23 cellular contexts compared by ENCODE assay signal in genomic region chr17:28573966-28574480, GRCh38. TPM values are rescaled to one million over a fixed set of nuclear protein-coding genes. Genes with fewer than 3 reads are reported as not detected.
DNase-seq lines count a peak whose midpoint lies in the region; ATAC-seq and TF ChIP-seq lines count a peak whose summit lies in the region.
"Had no signal": no experiment of that assay in that cellular context is flagged by ENCODE, and none has a peak within 500 bp of the region (broad histone marks: within the 10 kb centered on the region; RNA-seq: fewer than 3 reads in every experiment).

No MANE protein-coding gene starts in this region.

- intact Hi-C loops in dorsolateral prefrontal cortex (cut with DNase I): loop anchor here in 1 of 2 donors (10.0 kb wide), 1 partner anchor 219 kb away; the partner anchor contains the start of gene POLDIP2

- peak overlapping the region in 32 of 59 donors; percentile 1 to 73 (median 66) for H3K4me3 ChIP-seq in dorsolateral prefrontal cortex
- H3K4me3 ChIP-seq: K562, PC-9 had no signal

- H3K36me3 Mint-ChIP-seq in activated naive CD8-positive, alpha-beta T cell: no peaks in the 10 kb centered on the region
- H3K36me3 Mint-ChIP-seq in activated naive CD8-positive, alpha-beta T cell treated with anti-CD3 and anti-CD28 coated beads for 36 hours: peaks cover 29% of the 10 kb centered on the region
- peaks cover 78% of the 10 kb centered on the region for H3K36me3 Mint-ChIP-seq in activated T-helper 17 cell treated with anti-CD3 and anti-CD28 coated beads, Interleukin-2, amount 50 U/mL, for 72 hours (ENCODE audit: low read depth)

- H3K27ac ChIP-seq in dorsolateral prefrontal cortex (peak overlapping the region in 26 of 59 donors; percentile 8 to 94 (median 68)), temporal lobe (ENCODE audit: low read depth, low read length) (peak overlapping the region; percentile 33)
- H3K27ac ChIP-seq: PC-9, RWPE1 had no signal

- no peak for ATAC-seq in activated T-helper 17 cell treated with anti-CD3 and anti-CD28 coated beads, Interleukin-2, amount 50 U/mL, for 72 hours (replicated peaks)
- ATAC-seq: K562 had no signal

- no peaks in the 10 kb centered on the region for H3K27me3 Mint-ChIP-seq in activated naive CD8-positive, alpha-beta T cell
- no peaks in the 10 kb centered on the region for H3K27me3 Mint-ChIP-seq in activated naive CD8-positive, alpha-beta T cell treated with anti-CD3 and anti-CD28 coated beads for 36 hours
- no peaks in the 10 kb centered on the region for H3K27me3 Mint-ChIP-seq in activated T-helper 17 cell treated with anti-CD3 and anti-CD28 coated beads, Interleukin-2, amount 50 U/mL, for 72 hours

- no peak for TF ChIP-seq CTCF in dorsolateral prefrontal cortex (IDR thresholded peaks at IDR 0.05 in 54 of 56, conservative IDR thresholded peaks at IDR 0.05 in 2 of 56; ENCODE audit: low read depth in 1 of 56, partially characterized antibody in 56 of 56)

- H3K27me3 ChIP-seq in dorsolateral prefrontal cortex: no peaks in the 10 kb centered on the region
- H3K27me3 ChIP-seq: BE2C had no signal

- DNase-seq in activated naive CD8-positive, alpha-beta T cell treated with anti-CD3 and anti-CD28 coated beads for 36 hours: no peak
- DNase-seq in dorsolateral prefrontal cortex: no peak
- DNase-seq in iPS-NIHi7 (ENCODE audit: extremely low spot score): no peak
- no peak for DNase-seq in RPMI8226
- DNase-seq: BE2C, Caco-2, DMS 273 treated with DMSO at 0.1 percent for 48 hours, DND-41, GOT3, HCEC 1CT, MM.1S, NCI-H1048, NCI-H187 treated with DMSO at 0.1 percent for 48 hours, NCI-H2227 treated with DMSO at 0.1 percent for 48 hours, NCI-H510A treated with DMSO at 0.1 percent for 48 hours, NCI-H748 treated with DMSO at 0.1 percent for 48 hours, PC-9, SIG-M5 had no signal

- H3K4me3 Mint-ChIP-seq in activated naive CD8-positive, alpha-beta T cell: peak overlapping the region; percentile 4
- H3K4me3 Mint-ChIP-seq in activated naive CD8-positive, alpha-beta T cell treated with anti-CD3 and anti-CD28 coated beads for 36 hours: no peak overlapping the region
- H3K4me3 Mint-ChIP-seq in activated T-helper 17 cell treated with anti-CD3 and anti-CD28 coated beads, Interleukin-2, amount 50 U/mL, for 72 hours: peak overlapping the region; percentile 97

- H3K9me3 Mint-ChIP-seq in activated naive CD8-positive, alpha-beta T cell (ENCODE audit: low read depth): no peaks in the 10 kb centered on the region
- no peaks in the 10 kb centered on the region for H3K9me3 Mint-ChIP-seq in activated naive CD8-positive, alpha-beta T cell treated with anti-CD3 and anti-CD28 coated beads for 36 hours
- no peaks in the 10 kb centered on the region for H3K9me3 Mint-ChIP-seq in activated T-helper 17 cell treated with anti-CD3 and anti-CD28 coated beads, Interleukin-2, amount 50 U/mL, for 72 hours

- H3K27ac Mint-ChIP-seq in activated naive CD8-positive, alpha-beta T cell: no peak overlapping the region
- no peak overlapping the region for H3K27ac Mint-ChIP-seq in activated naive CD8-positive, alpha-beta T cell treated with anti-CD3 and anti-CD28 coated beads for 36 hours
- no peak overlapping the region for H3K27ac Mint-ChIP-seq in activated T-helper 17 cell treated with anti-CD3 and anti-CD28 coated beads, Interleukin-2, amount 50 U/mL, for 72 hours

- peaks cover 48% of the 10 kb centered on the region for H3K4me1 Mint-ChIP-seq in activated naive CD8-positive, alpha-beta T cell (ENCODE audit: low read depth)
- H3K4me1 Mint-ChIP-seq in activated naive CD8-positive, alpha-beta T cell treated with anti-CD3 and anti-CD28 coated beads for 36 hours: peaks cover 32% of the 10 kb centered on the region
- peaks cover 24% of the 10 kb centered on the region for H3K4me1 Mint-ChIP-seq in activated T-helper 17 cell treated with anti-CD3 and anti-CD28 coated beads, Interleukin-2, amount 50 U/mL, for 72 hours

RNA-seq across cellular contexts. Expression of gene ALDOC, which starts 2.7 kb away (rescaled TPM):
- total RNA-seq in activated naive CD8-positive, alpha-beta T cell treated with anti-CD3 and anti-CD28 coated beads for 36 hours: 10 to 100 TPM; 85.6 to 85.8 TPM
- total RNA-seq in activated T-helper 17 cell treated with anti-CD3 and anti-CD28 coated beads, Interleukin-2, amount 50 U/mL, for 72 hours: 100 to 1,000 TPM in 1 of 2 donors, 10 to 100 TPM in 1; 55.0 to 335 TPM
- total RNA-seq in dorsolateral prefrontal cortex (1,000 to 10,000 TPM in 1 of 120 experiments, 100 to 1,000 TPM in 119; 424 to 1,208 (median 663) TPM), temporal lobe (56.8 TPM)

RNA-seq across cellular contexts. Expression of gene PIGS, which starts 2.7 kb away (rescaled TPM):
- total RNA-seq in activated naive CD8-positive, alpha-beta T cell treated with anti-CD3 and anti-CD28 coated beads for 36 hours: 10 to 100 TPM; 41.5 to 42.5 TPM
- 10 to 100 TPM; 33.2 to 38.9 TPM for total RNA-seq in activated T-helper 17 cell treated with anti-CD3 and anti-CD28 coated beads, Interleukin-2, amount 50 U/mL, for 72 hours
- total RNA-seq in dorsolateral prefrontal cortex (10 to 100 TPM; 35.5 to 70.3 (median 50.3) TPM), temporal lobe (17.2 TPM)

RNA-seq across cellular contexts. Expression of gene UNC119, which starts 21.6 kb away (rescaled TPM):
- 10 to 100 TPM; 31.5 to 34.3 TPM for total RNA-seq in activated naive CD8-positive, alpha-beta T cell treated with anti-CD3 and anti-CD28 coated beads for 36 hours
- 10 to 100 TPM; 39.1 to 67.7 TPM for total RNA-seq in activated T-helper 17 cell treated with anti-CD3 and anti-CD28 coated beads, Interleukin-2, amount 50 U/mL, for 72 hours
- 10 to 100 TPM; 17.5 to 97.1 (median 51.6) TPM for total RNA-seq in dorsolateral prefrontal cortex
- total RNA-seq in temporal lobe: 31.5 TPM

RNA-seq across cellular contexts. Expression of gene SPAG5, which starts 24.8 kb away (rescaled TPM):
- 100 to 1,000 TPM; 111 to 122 TPM for total RNA-seq in activated naive CD8-positive, alpha-beta T cell treated with anti-CD3 and anti-CD28 coated beads for 36 hours
- 100 to 1,000 TPM; 140 to 195 TPM for total RNA-seq in activated T-helper 17 cell treated with anti-CD3 and anti-CD28 coated beads, Interleukin-2, amount 50 U/mL, for 72 hours
- total RNA-seq in dorsolateral prefrontal cortex: 10 to 100 TPM; 10.6 to 76.2 (median 27.7) TPM
- 4.2 TPM for total RNA-seq in temporal lobe

RNA-seq across cellular contexts. Expression of gene RSKR, which starts 40.0 kb away (rescaled TPM):
- 10 to 100 TPM; 14.3 to 17.8 TPM for total RNA-seq in activated naive CD8-positive, alpha-beta T cell treated with anti-CD3 and anti-CD28 coated beads for 36 hours
- 10 to 100 TPM; 25.5 to 36.3 TPM for total RNA-seq in activated T-helper 17 cell treated with anti-CD3 and anti-CD28 coated beads, Interleukin-2, amount 50 U/mL, for 72 hours
- total RNA-seq in dorsolateral prefrontal cortex (100 to 1,000 TPM in 32 of 120 experiments, 10 to 100 TPM in 88; 41.6 to 215 (median 83.8) TPM), temporal lobe (14.8 TPM)
